In genomic region chr4:186942745-186943606, GRCh38 we compare ENCODE assay signal across 12 cellular contexts.
DNase-seq lines count a peak whose midpoint lies in the region; ATAC-seq lines count a peak whose summit lies in the region.
"Had no signal": no experiment of that assay in that cellular context is flagged by ENCODE, and none has a peak within 500 bp of the region (broad histone marks: within the 10 kb centered on the region; RNA-seq: fewer than 3 reads in every experiment).

No MANE protein-coding gene starts in this region.

- no peaks in the 10 kb centered on the region for H3K27me3 Mint-ChIP-seq in activated naive CD8-positive, alpha-beta T cell treated with anti-CD3 and anti-CD28 coated beads for 36 hours

- no peak overlapping the region for H3K4me3 Mint-ChIP-seq in activated naive CD8-positive, alpha-beta T cell treated with anti-CD3 and anti-CD28 coated beads for 36 hours
- H3K4me3 Mint-ChIP-seq: T-helper 2 cell treated with Interferon-gamma antibody and Interleukin-4, amounts not matched to agents 5 μg/mL and 100 μg/mL, for 36 hours had no signal

- H3K27ac Mint-ChIP-seq in activated naive CD8-positive, alpha-beta T cell treated with anti-CD3 and anti-CD28 coated beads for 36 hours: no peak overlapping the region
- H3K27ac Mint-ChIP-seq: T-helper 2 cell treated with Interferon-gamma antibody and Interleukin-4, amounts not matched to agents 5 μg/mL and 100 μg/mL, for 36 hours had no signal

- H3K4me1 Mint-ChIP-seq in activated naive CD8-positive, alpha-beta T cell treated with anti-CD3 and anti-CD28 coated beads for 36 hours: no peaks in the 10 kb centered on the region

- DNase-seq in ACHN (peak; percentile 63), KBM-7 (peak; percentile 45), amniotic epithelial cell (ENCODE audit: low read depth) (peak; percentile 23), kidney glomerular epithelial cell (lab: John Stamatoyannopoulos, UW) (peak; percentile 90), occipital lobe (lab: John Stamatoyannopoulos, UW) (no peak)
- DNase-seq in activated naive CD8-positive, alpha-beta T cell treated with anti-CD3 and anti-CD28 coated beads for 36 hours: no peak
- no peak for DNase-seq in effector CD8-positive, alpha-beta T cell (lab: John Stamatoyannopoulos, UW)
- DNase-seq: amniotic stem cell; Kasumi-1; stimulated activated CD8-positive, alpha-beta memory T cell treated with anti-CD3 and anti-CD28 coated beads, Interleukin-4, amount 100 ng/mL, for 48 hours had no signal

- H3K9me3 Mint-ChIP-seq in activated naive CD8-positive, alpha-beta T cell treated with anti-CD3 and anti-CD28 coated beads for 36 hours: peaks cover 3% of the 10 kb centered on the region

- H3K36me3 Mint-ChIP-seq in activated naive CD8-positive, alpha-beta T cell treated with anti-CD3 and anti-CD28 coated beads for 36 hours: no peaks in the 10 kb centered on the region

- ATAC-seq in HG03039 (IDR thresholded peaks at IDR 0.05; ENCODE audit: unreplicated experiment): no peak

- in situ Hi-C loops in ACHN (cut with HindIII; ENCODE audit: low pct_ligation_motif_present, low pct_unique_long_range_greater_than_20kb, low sequenced_read_pairs) (no loop called here), KBM-7 (cut with MboI; ENCODE audit: low pct_unique_long_range_greater_than_20kb, low sequenced_read_pairs) (no loop called here)

Comparison
In these comparisons a context has a peak if more than half of its experiments do, and no peak if none do; other contexts are left out.
1. DNase-seq: peak in ACHN (single experiment), KBM-7 (single experiment), amniotic epithelial cell (single experiment) and kidney glomerular epithelial cell (single experiment); none in occipital lobe (single experiment), activated naive CD8-positive, alpha-beta T cell treated with anti-CD3 and anti-CD28 coated beads for 36 hours (single experiment) and effector CD8-positive, alpha-beta T cell (single experiment).